Comparison of ENCODE assay signal across 40 cellular contexts in genomic region chr4:24408640-24409039, GRCh38.
"Had no signal": no experiment of that assay in that cellular context is flagged by ENCODE, and none has a peak within 500 bp of the region (broad histone marks: within the 10 kb centered on the region; RNA-seq: fewer than 3 reads in every experiment).

No MANE protein-coding gene starts in this region.

- H3K27me3 Mint-ChIP-seq: brain had no signal

- H3K4me1 Mint-ChIP-seq: activated naive CD4-positive, alpha-beta T cell treated with anti-CD3 and anti-CD28 coated beads, Interleukin-2, amount 10 ng/mL, durations not matched to agents 7 days and 5 days; activated naive CD4-positive, alpha-beta T cell treated with anti-CD3 and anti-CD28 coated beads, Interleukin-2, amount 50 U/mL, for 24 hours; activated naive CD8-positive, alpha-beta T cell treated with anti-CD3 and anti-CD28 coated beads for 36 hours; activated naive CD8-positive, alpha-beta T cell treated with anti-CD3 and anti-CD28 coated beads, Interleukin-2, amount 10 ng/mL, durations not matched to agents 7 days and 5 days; activated naive CD8-positive, alpha-beta T cell treated with anti-CD3 and anti-CD28 coated beads, Interleukin-2, amount 50 U/mL, for 24 hours; activated T-helper 17 cell treated with anti-CD3 and anti-CD28 coated beads, Interleukin-2, amount 50 U/mL, for 72 hours; central memory CD8-positive, alpha-beta T cell had no signal

- H3K27ac ChIP-seq: adrenal gland, ascending aorta, body of pancreas, brain microvascular endothelial cell, breast epithelium, cardiac muscle cell had no signal

- H3K4me3 Mint-ChIP-seq: activated naive CD4-positive, alpha-beta T cell treated with anti-CD3 and anti-CD28 coated beads for 36 hours; activated naive CD4-positive, alpha-beta T cell treated with anti-CD3 and anti-CD28 coated beads, Interleukin-2, amount 10 ng/mL, durations not matched to agents 7 days and 5 days; activated naive CD4-positive, alpha-beta T cell treated with anti-CD3 and anti-CD28 coated beads, Interleukin-2, amount 50 U/mL, for 24 hours; activated naive CD8-positive, alpha-beta T cell; activated naive CD8-positive, alpha-beta T cell treated with anti-CD3 and anti-CD28 coated beads for 36 hours; activated naive CD8-positive, alpha-beta T cell treated with anti-CD3 and anti-CD28 coated beads, Interleukin-2, amount 10 ng/mL, durations not matched to agents 7 days and 5 days; activated naive CD8-positive, alpha-beta T cell treated with anti-CD3 and anti-CD28 coated beads, Interleukin-2, amount 50 U/mL, for 24 hours; activated T-cell treated with anti-CD3 and anti-CD28 coated beads, Interleukin-2, amount 50 U/mL, for 24 hours; activated T-cell treated with anti-CD3 and anti-CD28 coated beads, Interleukin-2, amount 50 U/mL, for 4 hours; activated T-cell treated with anti-CD3 and anti-CD28 coated beads, Interleukin-2, amount 50 U/mL, for 72 hours; activated T-helper 1 cell treated with anti-CD3 and anti-CD28 coated beads, Interleukin-12 subunit alpha, Interleukin-12 subunit beta, Interleukin-2, Interleukin-4 antibody, amounts not matched to agents 30 ng/mL and 10 ng/mL and 1 ng/mL, durations not matched to agents 14 hours and 24 hours and 36 hours; activated T-helper 17 cell treated with anti-CD3 and anti-CD28 coated beads, Interleukin-2, amount 50 U/mL, for 72 hours; brain; central memory CD8-positive, alpha-beta T cell had no signal

- H3K36me3 ChIP-seq: adrenal gland, ascending aorta, brain microvascular endothelial cell, breast epithelium, cardiac muscle cell had no signal

- H3K4me1 ChIP-seq: adrenal gland, ascending aorta, body of pancreas, breast epithelium had no signal

- H3K27ac Mint-ChIP-seq: activated naive CD4-positive, alpha-beta T cell treated with anti-CD3 and anti-CD28 coated beads for 36 hours; activated naive CD4-positive, alpha-beta T cell treated with anti-CD3 and anti-CD28 coated beads, Interleukin-2, amount 10 ng/mL, durations not matched to agents 7 days and 5 days; activated naive CD4-positive, alpha-beta T cell treated with anti-CD3 and anti-CD28 coated beads, Interleukin-2, amount 50 U/mL, for 24 hours; activated naive CD4-positive, alpha-beta T cell treated with anti-CD3 and anti-CD28 coated beads, Interleukin-2, amount 50 U/mL, for 72 hours; activated naive CD8-positive, alpha-beta T cell; activated naive CD8-positive, alpha-beta T cell treated with anti-CD3 and anti-CD28 coated beads for 36 hours; activated naive CD8-positive, alpha-beta T cell treated with anti-CD3 and anti-CD28 coated beads, Interleukin-2, amount 10 ng/mL, durations not matched to agents 7 days and 5 days; activated naive CD8-positive, alpha-beta T cell treated with anti-CD3 and anti-CD28 coated beads, Interleukin-2, amount 50 U/mL, for 24 hours; activated T-cell treated with anti-CD3 and anti-CD28 coated beads, Interleukin-2, amount 50 U/mL, for 24 hours; activated T-cell treated with anti-CD3 and anti-CD28 coated beads, Interleukin-2, amount 50 U/mL, for 72 hours; activated T-helper 1 cell treated with anti-CD3 and anti-CD28 coated beads, Interleukin-12 subunit alpha, Interleukin-12 subunit beta, Interleukin-2, Interleukin-4 antibody, amounts not matched to agents 30 ng/mL and 10 ng/mL and 1 ng/mL, durations not matched to agents 14 hours and 24 hours and 36 hours; activated T-helper 17 cell treated with anti-CD3 and anti-CD28 coated beads, Interleukin-2, amount 50 U/mL, for 72 hours; activated T-helper 2 cell treated with anti-CD3 and anti-CD28 coated beads, Interferon-gamma antibody, Interleukin-2, Interleukin-4, amounts not matched to agents 10 μg/mL and 5 μg/mL and 100 μg/mL, durations not matched to agents 14 hours and 24 hours and 36 hours; brain had no signal

- H3K9me3 Mint-ChIP-seq: activated naive CD4-positive, alpha-beta T cell treated with anti-CD3 and anti-CD28 coated beads for 36 hours; activated naive CD4-positive, alpha-beta T cell treated with anti-CD3 and anti-CD28 coated beads, Interleukin-2, amount 10 ng/mL, durations not matched to agents 7 days and 5 days; activated naive CD4-positive, alpha-beta T cell treated with anti-CD3 and anti-CD28 coated beads, Interleukin-2, amount 50 U/mL, for 24 hours; activated naive CD4-positive, alpha-beta T cell treated with anti-CD3 and anti-CD28 coated beads, Interleukin-2, amount 50 U/mL, for 72 hours; activated naive CD8-positive, alpha-beta T cell treated with anti-CD3 and anti-CD28 coated beads for 36 hours; activated naive CD8-positive, alpha-beta T cell treated with anti-CD3 and anti-CD28 coated beads, Interleukin-2, amount 10 ng/mL, durations not matched to agents 7 days and 5 days; activated T-cell treated with anti-CD3 and anti-CD28 coated beads, Interleukin-2, amount 50 U/mL, for 24 hours; activated T-cell treated with anti-CD3 and anti-CD28 coated beads, Interleukin-2, amount 50 U/mL, for 4 hours; activated T-cell treated with anti-CD3 and anti-CD28 coated beads, Interleukin-2, amount 50 U/mL, for 72 hours; activated T-helper 1 cell treated with anti-CD3 and anti-CD28 coated beads, Interleukin-12 subunit alpha, Interleukin-12 subunit beta, Interleukin-2, Interleukin-4 antibody, amounts not matched to agents 30 ng/mL and 10 ng/mL and 1 ng/mL, durations not matched to agents 14 hours and 24 hours and 36 hours; activated T-helper 17 cell treated with anti-CD3 and anti-CD28 coated beads, Interleukin-2, amount 50 U/mL, for 72 hours; activated T-helper 2 cell treated with anti-CD3 and anti-CD28 coated beads, Interferon-gamma antibody, Interleukin-2, Interleukin-4, amounts not matched to agents 10 μg/mL and 5 μg/mL and 100 μg/mL, durations not matched to agents 14 hours and 24 hours and 36 hours; central memory CD8-positive, alpha-beta T cell had no signal

- H3K36me3 Mint-ChIP-seq: activated naive CD4-positive, alpha-beta T cell treated with anti-CD3 and anti-CD28 coated beads, Interleukin-2, amount 10 ng/mL, durations not matched to agents 7 days and 5 days; activated naive CD4-positive, alpha-beta T cell treated with anti-CD3 and anti-CD28 coated beads, Interleukin-2, amount 50 U/mL, for 24 hours; activated naive CD4-positive, alpha-beta T cell treated with anti-CD3 and anti-CD28 coated beads, Interleukin-2, amount 50 U/mL, for 72 hours; activated naive CD8-positive, alpha-beta T cell; activated naive CD8-positive, alpha-beta T cell treated with anti-CD3 and anti-CD28 coated beads for 36 hours; activated naive CD8-positive, alpha-beta T cell treated with anti-CD3 and anti-CD28 coated beads, Interleukin-2, amount 10 ng/mL, durations not matched to agents 7 days and 5 days; brain had no signal

- ATAC-seq: activated naive CD4-positive, alpha-beta T cell treated with anti-CD3 and anti-CD28 coated beads, Interleukin-2, amount 50 U/mL, for 72 hours; activated naive CD8-positive, alpha-beta T cell treated with anti-CD3 and anti-CD28 coated beads, Interleukin-2, amount 50 U/mL, for 24 hours; activated T-cell treated with anti-CD3 and anti-CD28 coated beads, Interleukin-2, amount 50 U/mL, for 4 hours; activated T-cell treated with anti-CD3 and anti-CD28 coated beads, Interleukin-2, amount 50 U/mL, for 72 hours; activated T-helper 17 cell treated with anti-CD3 and anti-CD28 coated beads, Interleukin-2, amount 50 U/mL, for 72 hours; body of pancreas had no signal

- FAIRE-seq: astrocyte, bronchial epithelial cell had no signal

- H3K4me3 ChIP-seq: adrenal gland, ascending aorta, body of pancreas, breast epithelium, cardiac muscle cell had no signal

- DNase-seq: activated effector memory CD4-positive, alpha-beta T cell treated with anti-CD3 and anti-CD28 coated beads, Interleukin-2, amount 50 U/mL, for 16 hours; activated effector memory CD4-positive, alpha-beta T cell treated with Interleukin-2 at 50 U/mL for 16 hours; activated gamma-delta T cell; activated gamma-delta T cell treated with Interleukin-2 at 50 U/mL for 16 hours; activated naive CD4-positive, alpha-beta T cell; activated naive CD4-positive, alpha-beta T cell treated with anti-CD3 and anti-CD28 coated beads for 36 hours; activated naive CD4-positive, alpha-beta T cell treated with anti-CD3 and anti-CD28 coated beads, Interleukin-2, amount 10 ng/mL, durations not matched to agents 7 days and 5 days; activated naive CD4-positive, alpha-beta T cell treated with anti-CD3 and anti-CD28 coated beads, Interleukin-2, amount 50 U/mL, for 16 hours; activated naive CD4-positive, alpha-beta T cell treated with Interleukin-2 at 50 U/mL for 16 hours; activated naive CD8-positive, alpha-beta T cell treated with anti-CD3 and anti-CD28 coated beads for 36 hours; activated naive CD8-positive, alpha-beta T cell treated with anti-CD3 and anti-CD28 coated beads, Interleukin-2, amount 10 ng/mL, durations not matched to agents 7 days and 5 days; activated naive CD8-positive, alpha-beta T cell treated with anti-CD3 and anti-CD28 coated beads, Interleukin-2, amount 50 U/mL, for 24 hours; activated T-cell treated with anti-CD3 and anti-CD28 coated beads, Interleukin-2, amount 50 U/mL, for 1 hour; activated T-cell treated with anti-CD3 and anti-CD28 coated beads, Interleukin-2, amount 50 U/mL, for 24 hours; activated T-cell treated with anti-CD3 and anti-CD28 coated beads, Interleukin-2, amount 50 U/mL, for 4 hours; activated T-cell treated with anti-CD3 and anti-CD28 coated beads, Interleukin-2, amount 50 U/mL, for 48 hours; activated T-cell treated with anti-CD3 and anti-CD28 coated beads, Interleukin-2, amount 50 U/mL, for 72 hours; adrenal gland; amniotic stem cell; amygdala; anterior cingulate cortex; aorta; body of pancreas; brain microvascular endothelial cell; caudate nucleus; central memory CD4-positive, alpha-beta T cell; cerebellar nuclear complex had no signal

- H3K9me3 ChIP-seq: adrenal gland, ascending aorta, body of pancreas, breast epithelium had no signal

- H3K27me3 ChIP-seq: adrenal gland, ascending aorta, body of pancreas, brain microvascular endothelial cell, breast epithelium, cardiac muscle cell had no signal
